Comparison of ENCODE assay signal across 10 cellular contexts in the genomic region with DNA sequence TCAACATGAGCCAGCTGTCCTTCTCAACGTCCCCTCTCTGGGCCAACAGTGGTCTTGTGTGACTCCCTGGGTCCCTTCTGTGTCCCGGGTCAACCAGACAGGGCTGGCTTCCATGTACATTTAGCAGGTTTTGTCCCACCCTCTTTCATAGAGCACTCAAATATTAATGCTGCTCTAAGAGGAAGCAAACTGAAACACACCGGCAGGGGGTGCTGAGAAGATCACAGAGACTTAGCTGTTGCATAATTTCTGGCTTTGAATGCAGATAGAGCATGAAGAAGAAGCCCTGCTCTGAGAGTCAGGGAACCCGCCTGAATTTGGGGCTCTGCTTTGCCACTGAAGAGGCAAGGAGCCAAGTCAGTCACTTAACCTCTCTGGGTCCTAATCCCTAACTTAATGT.
DNase-seq lines count a peak whose midpoint lies in the region; ATAC-seq and TF ChIP-seq lines count a peak whose summit lies in the region.
"Had no signal": no experiment of that assay in that cellular context is flagged by ENCODE, and none has a peak within 500 bp of the region (broad histone marks: within the 10 kb centered on the region; RNA-seq: fewer than 3 reads in every experiment).

No MANE protein-coding gene starts in this region.

- no peaks in the 10 kb centered on the region for H3K9me3 ChIP-seq in left ventricle myocardium inferior (replicated peaks)
- H3K9me3 ChIP-seq: tibial nerve had no signal

- peaks cover 4% of the 10 kb centered on the region for H3K4me1 ChIP-seq in left ventricle myocardium inferior
- H3K4me1 ChIP-seq: tibial nerve had no signal

- no peak overlapping the region for H3K27ac ChIP-seq in left ventricle myocardium inferior (replicated peaks)
- H3K27ac ChIP-seq: tibial nerve had no signal

- peak; percentile 45 for ATAC-seq in esophagus mucosa

- intact Hi-C loops in left ventricle myocardium inferior (cut with micrococcal nuclease): no loop called here

- peaks cover 12% of the 10 kb centered on the region for H3K27me3 ChIP-seq in left ventricle myocardium inferior (ENCODE audit: low read depth)
- H3K27me3 ChIP-seq: tibial nerve had no signal

- H3K36me3 ChIP-seq in left ventricle myocardium inferior: no peaks in the 10 kb centered on the region
- H3K36me3 ChIP-seq: tibial nerve had no signal

- no peak overlapping the region for H3K4me3 ChIP-seq in left ventricle myocardium inferior
- H3K4me3 ChIP-seq: tibial nerve had no signal

- TF ChIP-seq CTCF in GM12873 (IDR thresholded peaks at IDR 0.05; ENCODE audit: insufficient read depth, low read depth, low read length, missing control alignments): peak; percentile 59
- no peak for TF ChIP-seq CTCF in left ventricle myocardium inferior (IDR thresholded peaks at IDR 0.05; ENCODE audit: borderline replicate concordance)

- DNase-seq in AML-193 (lab: John Stamatoyannopoulos, UW): peak; percentile 35 to 68
- DNase-seq in NCI-H69 (lab: John Stamatoyannopoulos, UW): peak; percentile 59
- DNase-seq in midbrain (lab: John Stamatoyannopoulos, UW): no peak
- DNase-seq in GF-D8 (lab: John Stamatoyannopoulos, UW): no peak
- DNase-seq in T-helper 1 cell: no peak
- no peak for DNase-seq in left ventricle myocardium inferior
- DNase-seq: right cardiac atrium had no signal

Comparison
In these comparisons a context has a peak if more than half of its experiments do, and no peak if none do; other contexts are left out.
1. DNase-seq: peak in AML-193 (2 of 2) and NCI-H69 (single experiment); none in midbrain (single experiment), GF-D8 (single experiment), T-helper 1 cell (0 of 5) and left ventricle myocardium inferior (single experiment).